ENCODE assay signal across 15 cellular contexts in genomic region chr14:104855532-104856090, GRCh38. TPM values are rescaled to one million over a fixed set of nuclear protein-coding genes. Genes with fewer than 3 reads are reported as not detected.
A peak's percentile ranks its signal among the peaks of the same experiment; 100 is the strongest.
DNase-seq lines count a peak whose midpoint lies in the region; ATAC-seq, FAIRE-seq and TF ChIP-seq lines count a peak whose summit lies in the region.
"Had no signal": no experiment of that assay in that cellular context is flagged by ENCODE, and none has a peak within 500 bp of the region (broad histone marks: within the 10 kb centered on the region; RNA-seq: fewer than 3 reads in every experiment).

No MANE protein-coding gene starts in this region.

- H3K14ac ChIP-seq in neuronal stem cell (ENCODE audit: low read length): no peak overlapping the region

- no peak overlapping the region for H3K4me3 ChIP-seq in RWPE2 (ENCODE audit: severe bottlenecking)
- H3K4me3 ChIP-seq in neuronal stem cell (ENCODE audit: low read length in 2 of 2): no peak overlapping the region
- H3K4me3 ChIP-seq: PC-9 had no signal

- H3K9me3 ChIP-seq in RWPE2 (ENCODE audit: severe bottlenecking): no peaks in the 10 kb centered on the region
- peaks cover 2 to 4% of the 10 kb centered on the region in 2 donors for H3K9me3 ChIP-seq in neuronal stem cell (replicated peaks in 1 of 2; ENCODE audit: control insufficient read depth in 2 of 2, insufficient read depth in 1 of 2, low read depth in 1 of 2, low read length in 2 of 2)

- peak overlapping the region; percentile 93 for H2AK5ac ChIP-seq in neuronal stem cell (ENCODE audit: low read depth, low read length)

- H4K91ac ChIP-seq in neuronal stem cell (ENCODE audit: low read depth, low read length, poor library complexity): no peak overlapping the region

- CTCF ChIA-PET in activated CD8-positive, alpha-beta T cell treated with anti-CD3 and anti-CD28 coated beads, Interleukin-2, amount 10 ng/mL, durations not matched to agents 7 days and 5 days (lab: Charles Lee): no interaction called here

- peaks cover 18% of the 10 kb centered on the region for H3K27me3 Mint-ChIP-seq in stimulated activated naive CD8-positive, alpha-beta T cell treated with anti-CD3 and anti-CD28 coated beads, Interleukin-15, amount 100 ng/mL, for 72 hours
- peaks cover 9% of the 10 kb centered on the region for H3K27me3 Mint-ChIP-seq in activated CD8-positive, alpha-beta T cell treated with anti-CD3 and anti-CD28 coated beads, Interleukin-2, amount 10 ng/mL, durations not matched to agents 7 days and 5 days (ENCODE audit: low read depth)

- no peak for FAIRE-seq in D721Med (lab: Jason Lieb, UNC)

- no peaks in the 10 kb centered on the region for H3K9me3 Mint-ChIP-seq in stimulated activated naive CD8-positive, alpha-beta T cell treated with anti-CD3 and anti-CD28 coated beads, Interleukin-15, amount 100 ng/mL, for 72 hours
- H3K9me3 Mint-ChIP-seq in activated CD8-positive, alpha-beta T cell treated with anti-CD3 and anti-CD28 coated beads, Interleukin-2, amount 10 ng/mL, durations not matched to agents 7 days and 5 days (ENCODE audit: insufficient read depth): no peaks in the 10 kb centered on the region
- H3K9me3 Mint-ChIP-seq: CD8-positive, alpha-beta T cell had no signal

- no CpG with 5 or more reads among the region's 12 CpGs for WGBS in neuronal stem cell (ENCODE audit: extremely low coverage in 2 of 2, insufficient read length in 2 of 2, insufficient replicate concordance in 1 of 2), 2 donors

- H2BK120ac ChIP-seq in neuronal stem cell (ENCODE audit: low read depth, low read length): peak overlapping the region; percentile 61

- H3K36me3 ChIP-seq in RWPE2 (ENCODE audit: low read depth) (no peaks in the 10 kb centered on the region), neuronal stem cell (replicated peaks in 1 of 2; ENCODE audit: control insufficient read depth in 2 of 2, insufficient read depth in 2 of 2, low read length in 2 of 2) (no peaks in the 10 kb centered on the region)

- no peak overlapping the region for H3K27ac ChIP-seq in RWPE2 (ENCODE audit: poor library complexity, severe bottlenecking)
- no peak overlapping the region for H3K27ac ChIP-seq in neuronal stem cell (replicated peaks; ENCODE audit: low read length)
- H3K27ac ChIP-seq: PC-9 had no signal

- H3K4me3 Mint-ChIP-seq in stimulated activated naive CD8-positive, alpha-beta T cell treated with anti-CD3 and anti-CD28 coated beads, Interleukin-15, amount 100 ng/mL, for 72 hours: no peak overlapping the region
- H3K4me3 Mint-ChIP-seq in activated CD8-positive, alpha-beta T cell treated with anti-CD3 and anti-CD28 coated beads, Interleukin-2, amount 10 ng/mL, durations not matched to agents 7 days and 5 days: no peak overlapping the region
- H3K4me3 Mint-ChIP-seq: CD8-positive, alpha-beta T cell had no signal

- POLR2A ChIA-PET in activated CD8-positive, alpha-beta T cell treated with anti-CD3 and anti-CD28 coated beads, Interleukin-2, amount 10 ng/mL, durations not matched to agents 7 days and 5 days (lab: Charles Lee): no interaction called here

- peak overlapping the region; percentile 98 for H2BK15ac ChIP-seq in neuronal stem cell (ENCODE audit: low read length)

- peak overlapping the region; percentile 87 for H3K18ac ChIP-seq in neuronal stem cell (ENCODE audit: low read length)

- peaks cover 7% of the 10 kb centered on the region for H3K27me3 ChIP-seq in RWPE2 (ENCODE audit: insufficient read depth, poor library complexity, severe bottlenecking)
- H3K27me3 ChIP-seq in neuronal stem cell (ENCODE audit: control insufficient read depth in 3 of 3, insufficient read depth in 3 of 3, low read depth in 1 of 3, low read length in 3 of 3): peaks cover 0 to 24% (median 0%) of the 10 kb centered on the region in 3 experiments

- H3K9ac ChIP-seq in neuronal stem cell (ENCODE audit: low read depth, low read length, poor library complexity): no peak overlapping the region

- no peak overlapping the region for H3K23ac ChIP-seq in neuronal stem cell (ENCODE audit: low read depth, low read length, poor library complexity)

- H2BK5ac ChIP-seq in neuronal stem cell (ENCODE audit: low read length): peak overlapping the region; percentile 39

- no peaks in the 10 kb centered on the region for H3K79me1 ChIP-seq in neuronal stem cell (ENCODE audit: low read depth, low read length)

- peak; percentile 19 for ATAC-seq in stimulated activated naive CD8-positive, alpha-beta T cell treated with anti-CD3 and anti-CD28 coated beads, Interleukin-15, Interleukin-2, amounts not matched to agents 100 U/mL and 50 U/mL, for 24 hours
- ATAC-seq in stimulated activated naive CD8-positive, alpha-beta T cell treated with anti-CD3 and anti-CD28 coated beads, Interleukin-15, amount 100 ng/mL, for 72 hours: no peak
- peak; percentile 44 for ATAC-seq in RWPE2 (ENCODE audit: low read depth)
- ATAC-seq in activated CD8-positive, alpha-beta T cell treated with anti-CD3 and anti-CD28 coated beads, Interleukin-2, amount 10 ng/mL, durations not matched to agents 7 days and 5 days: no peak
- ATAC-seq: CD8-positive, alpha-beta T cell had no signal

- peak overlapping the region; percentile 84 for H2BK12ac ChIP-seq in neuronal stem cell (ENCODE audit: low read length)

- H3K4me2 ChIP-seq in neuronal stem cell (ENCODE audit: insufficient read depth, low read length, poor library complexity, severe bottlenecking): no peak overlapping the region
- H3K4me2 ChIP-seq: PC-9 had no signal

- no peak for TF ChIP-seq CTCF in RWPE2 (IDR thresholded peaks at IDR 0.05; ENCODE audit: poor library complexity, severe bottlenecking)
- TF ChIP-seq CTCF in D721Med (IDR thresholded peaks at IDR 0.05; ENCODE audit: insufficient read depth, missing control alignments): no peak

- H4K8ac ChIP-seq in neuronal stem cell (ENCODE audit: low read depth, low read length): no peak overlapping the region

- DNase-seq in stimulated activated naive CD8-positive, alpha-beta T cell treated with anti-CD3 and anti-CD28 coated beads, Interleukin-15, Interleukin-2, amounts not matched to agents 100 U/mL and 50 U/mL, for 24 hours: no peak
- no peak for DNase-seq in stimulated activated naive CD8-positive, alpha-beta T cell treated with anti-CD3 and anti-CD28 coated beads, Interleukin-15, amount 100 ng/mL, for 72 hours
- DNase-seq in RWPE2 (ENCODE audit: low spot score): peak; percentile 58
- no peak for DNase-seq in neuronal stem cell (ENCODE audit: low spot score)
- DNase-seq in globus pallidus (ENCODE audit: low spot score): no peak
- DNase-seq in activated CD8-positive, alpha-beta T cell treated with anti-CD3 and anti-CD28 coated beads, Interleukin-2, amount 10 ng/mL, durations not matched to agents 7 days and 5 days: no peak
- DNase-seq in D721Med (ENCODE audit: insufficient read length, low spot score): no peak
- no peak for DNase-seq in HuH-7 (ENCODE audit: low spot score)
- DNase-seq: CD8-positive, alpha-beta T cell; Kasumi-1; NCI-H1105 treated with DMSO at 0.1 percent for 48 hours; NCI-H2029; NCI-H524 treated with DMSO at 0.1 percent for 48 hours; PC-9; SHP77 had no signal

- H3K4me1 Mint-ChIP-seq in stimulated activated naive CD8-positive, alpha-beta T cell treated with anti-CD3 and anti-CD28 coated beads, Interleukin-15, amount 100 ng/mL, for 72 hours: no peaks in the 10 kb centered on the region
- no peaks in the 10 kb centered on the region for H3K4me1 Mint-ChIP-seq in activated CD8-positive, alpha-beta T cell treated with anti-CD3 and anti-CD28 coated beads, Interleukin-2, amount 10 ng/mL, durations not matched to agents 7 days and 5 days (ENCODE audit: low read depth)

- no peak overlapping the region for H3K27ac Mint-ChIP-seq in stimulated activated naive CD8-positive, alpha-beta T cell treated with anti-CD3 and anti-CD28 coated beads, Interleukin-15, amount 100 ng/mL, for 72 hours
- no peak overlapping the region for H3K27ac Mint-ChIP-seq in activated CD8-positive, alpha-beta T cell treated with anti-CD3 and anti-CD28 coated beads, Interleukin-2, amount 10 ng/mL, durations not matched to agents 7 days and 5 days
- H3K27ac Mint-ChIP-seq: CD8-positive, alpha-beta T cell had no signal

- H3K4ac ChIP-seq in neuronal stem cell (ENCODE audit: low read length): no peak overlapping the region

- no peaks in the 10 kb centered on the region for H3K4me1 ChIP-seq in RWPE2 (ENCODE audit: insufficient read depth, poor library complexity, severe bottlenecking)
- peaks cover 0 to 1% of the 10 kb centered on the region in 2 donors for H3K4me1 ChIP-seq in neuronal stem cell (ENCODE audit: control insufficient read depth in 2 of 2, insufficient read depth in 1 of 2, low read depth in 1 of 2, low read length in 2 of 2)

- peak overlapping the region; percentile 27 for H2AFZ ChIP-seq in neuronal stem cell (ENCODE audit: low read length)
- H2AFZ ChIP-seq: PC-9 had no signal

- H3K36me3 Mint-ChIP-seq in activated CD8-positive, alpha-beta T cell treated with anti-CD3 and anti-CD28 coated beads, Interleukin-2, amount 10 ng/mL, durations not matched to agents 7 days and 5 days (ENCODE audit: low read depth): no peaks in the 10 kb centered on the region
- H3K36me3 Mint-ChIP-seq: CD8-positive, alpha-beta T cell had no signal

RNA-seq across cellular contexts. Expression of gene CEP170B, which starts 9.5 kb away (rescaled TPM):
- 12.3 TPM for polyA plus RNA-seq in neuronal stem cell (2013, experiment 1 of 2)
- 11.4 TPM for polyA plus RNA-seq in neuronal stem cell (2013, experiment 2 of 2)
- total RNA-seq in activated CD8-positive, alpha-beta T cell treated with anti-CD3 and anti-CD28 coated beads, Interleukin-2, amount 10 ng/mL, durations not matched to agents 7 days and 5 days: 1 to 10 TPM; 2.5 to 2.7 TPM

RNA-seq across cellular contexts. Expression of gene ZBTB42, which starts 54.7 kb away (rescaled TPM):
- 0.95 TPM for polyA plus RNA-seq in neuronal stem cell (2013, experiment 1 of 2)
- polyA plus RNA-seq in neuronal stem cell (2013, experiment 2 of 2): 0.87 TPM
- 1 to 10 TPM; 5.3 TPM for total RNA-seq in activated CD8-positive, alpha-beta T cell treated with anti-CD3 and anti-CD28 coated beads, Interleukin-2, amount 10 ng/mL, durations not matched to agents 7 days and 5 days

Comparison
In these comparisons a context has a peak if more than half of its experiments do, and no peak if none do; other contexts are left out.
1. ATAC-seq: peak in stimulated activated naive CD8-positive, alpha-beta T cell treated with anti-CD3 and anti-CD28 coated beads, Interleukin-15, Interleukin-2, amounts not matched to agents 100 U/mL and 50 U/mL, for 24 hours (single experiment) and RWPE2 (single experiment); none in stimulated activated naive CD8-positive, alpha-beta T cell treated with anti-CD3 and anti-CD28 coated beads, Interleukin-15, amount 100 ng/mL, for 72 hours (single experiment) and activated CD8-positive, alpha-beta T cell treated with anti-CD3 and anti-CD28 coated beads, Interleukin-2, amount 10 ng/mL, durations not matched to agents 7 days and 5 days (single experiment).